In the genomic region with DNA sequence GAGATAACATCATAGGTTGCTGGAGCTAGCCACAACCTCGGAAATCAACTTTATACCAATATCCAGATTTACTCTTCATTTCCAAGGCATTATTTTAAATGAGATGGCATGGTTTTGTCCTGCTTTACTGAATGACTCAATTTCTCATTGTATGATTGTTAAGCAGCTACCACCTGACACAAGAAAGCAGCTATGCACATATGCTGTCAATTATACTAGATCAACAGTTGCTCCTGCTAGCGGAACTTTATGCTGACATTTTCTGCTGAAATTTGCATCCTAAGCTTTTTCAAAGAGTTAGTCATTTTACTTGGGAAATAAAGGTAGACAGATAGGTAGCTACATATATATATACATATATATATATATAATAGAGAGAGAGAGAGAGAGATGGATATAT, we compare ENCODE assay signal across 36 cellular contexts. TPM values are rescaled to one million over a fixed set of nuclear protein-coding genes. Genes with fewer than 3 reads are reported as not detected.
"Had no signal": no experiment of that assay in that cellular context is flagged by ENCODE, and none has a peak within 500 bp of the region (broad histone marks: within the 10 kb centered on the region; RNA-seq: fewer than 3 reads in every experiment).

No MANE protein-coding gene starts in this region.

- H3K27ac Mint-ChIP-seq: activated CD4-positive, alpha-beta memory T cell treated with anti-CD3 and anti-CD28 coated beads for 36 hours; activated CD4-positive, alpha-beta T cell treated with anti-CD3 and anti-CD28 coated beads for 36 hours; activated CD8-positive, alpha-beta memory T cell treated with anti-CD3 and anti-CD28 coated beads, Interleukin-2, amount 10 ng/mL, durations not matched to agents 7 days and 5 days; activated naive CD4-positive, alpha-beta T cell treated with anti-CD3 and anti-CD28 coated beads, Interleukin-2, amount 50 U/mL, for 24 hours; activated T-cell treated with anti-CD3 and anti-CD28 coated beads, Interleukin-2, amount 50 U/mL, for 72 hours; activated T-helper 17 cell treated with anti-CD3 and anti-CD28 coated beads, Interleukin-2, amount 50 U/mL, for 72 hours; IgD-negative memory B cell; T-helper 1 cell treated with Interleukin-12 subunit alpha and Interleukin-12 subunit beta and Interleukin-4 antibody, amounts not matched to agents 30 μg/mL and 1 μg/mL, for 36 hours; T-helper 2 cell treated with Interferon-gamma antibody and Interleukin-4, amounts not matched to agents 5 μg/mL and 100 μg/mL, for 36 hours; WTC11 had no signal

- H3K9me3 ChIP-seq: MG63, SJCRH30 had no signal

- ATAC-seq: activated CD4-positive, alpha-beta T cell treated with anti-CD3 and anti-CD28 coated beads for 36 hours; activated CD4-positive, CD25-positive, alpha-beta regulatory T cell treated with anti-CD3 and anti-CD28 coated beads, Interleukin-2, amount 50 U/mL, for 24 hours; activated CD8-positive, alpha-beta memory T cell treated with anti-CD3 and anti-CD28 coated beads, Interleukin-2, amount 10 ng/mL, durations not matched to agents 7 days and 5 days; activated T-cell treated with anti-CD3 and anti-CD28 coated beads, Interleukin-2, amount 50 U/mL, for 72 hours; activated T-helper 17 cell treated with anti-CD3 and anti-CD28 coated beads, Interleukin-2, amount 50 U/mL, for 72 hours; WTC11 had no signal

- H3K9me3 Mint-ChIP-seq: activated CD4-positive, alpha-beta memory T cell treated with anti-CD3 and anti-CD28 coated beads for 36 hours; activated naive CD4-positive, alpha-beta T cell treated with anti-CD3 and anti-CD28 coated beads, Interleukin-2, amount 50 U/mL, for 24 hours; activated T-cell treated with anti-CD3 and anti-CD28 coated beads, Interleukin-2, amount 50 U/mL, for 72 hours; activated T-helper 17 cell treated with anti-CD3 and anti-CD28 coated beads, Interleukin-2, amount 50 U/mL, for 72 hours; IgD-negative memory B cell; T-helper 1 cell treated with Interleukin-12 subunit alpha and Interleukin-12 subunit beta and Interleukin-4 antibody, amounts not matched to agents 30 μg/mL and 1 μg/mL, for 36 hours; T-helper 2 cell treated with Interferon-gamma antibody and Interleukin-4, amounts not matched to agents 5 μg/mL and 100 μg/mL, for 36 hours; WTC11 had no signal

- H3K4me1 Mint-ChIP-seq: activated T-helper 17 cell treated with anti-CD3 and anti-CD28 coated beads, Interleukin-2, amount 50 U/mL, for 72 hours had no signal

- DNase-seq: activated CD4-positive, alpha-beta memory T cell treated with anti-CD3 and anti-CD28 coated beads for 36 hours; activated CD4-positive, alpha-beta T cell treated with anti-CD3 and anti-CD28 coated beads for 36 hours; activated CD4-positive, alpha-beta T cell treated with anti-CD3 and anti-CD28 coated beads, Interleukin-2, amount 50 U/mL, for 1 hour; activated CD8-positive, alpha-beta memory T cell treated with anti-CD3 and anti-CD28 coated beads for 24 hours; activated CD8-positive, alpha-beta memory T cell treated with anti-CD3 and anti-CD28 coated beads, Interleukin-2, amount 10 ng/mL, durations not matched to agents 7 days and 5 days; activated CD8-positive, alpha-beta memory T cell treated with anti-CD3 and anti-CD28 coated beads, Interleukin-2, amount 50 U/mL, for 48 hours; activated effector memory CD4-positive, alpha-beta T cell treated with anti-CD3 and anti-CD28 coated beads, Interleukin-2, amount 50 U/mL, for 16 hours; activated naive CD4-positive, alpha-beta T cell; activated T-cell treated with anti-CD3 and anti-CD28 coated beads, Interleukin-2, amount 50 U/mL, for 1 hour; activated T-cell treated with anti-CD3 and anti-CD28 coated beads, Interleukin-2, amount 50 U/mL, for 72 hours; aorta; brain microvascular endothelial cell; Kasumi-1; KBM-7; MG63; NCI-H1048; NCI-H1105 treated with DMSO at 0.1 percent for 48 hours; NCI-H1436; NCI-H1694; NCI-H1930; NCI-H2081 treated with DMSO at 0.1 percent for 48 hours; NCI-H226; NCI-H446 treated with DMSO at 0.1 percent for 48 hours; NCI-H524; NCI-H69; NCI-H82; SHP77; SJCRH30 had no signal

- H3K27me3 ChIP-seq: brain microvascular endothelial cell, MG63, SJCRH30 had no signal

- H3K4me3 ChIP-seq: MG63, SJCRH30, SK-N-MC had no signal

- H3K4me3 Mint-ChIP-seq: activated CD4-positive, alpha-beta memory T cell treated with anti-CD3 and anti-CD28 coated beads for 36 hours; activated CD4-positive, alpha-beta T cell treated with anti-CD3 and anti-CD28 coated beads for 36 hours; activated CD8-positive, alpha-beta memory T cell treated with anti-CD3 and anti-CD28 coated beads, Interleukin-2, amount 10 ng/mL, durations not matched to agents 7 days and 5 days; activated naive CD4-positive, alpha-beta T cell treated with anti-CD3 and anti-CD28 coated beads, Interleukin-2, amount 50 U/mL, for 24 hours; activated T-cell treated with anti-CD3 and anti-CD28 coated beads, Interleukin-2, amount 50 U/mL, for 72 hours; activated T-helper 17 cell treated with anti-CD3 and anti-CD28 coated beads, Interleukin-2, amount 50 U/mL, for 72 hours; IgD-negative memory B cell; T-helper 1 cell treated with Interleukin-12 subunit alpha and Interleukin-12 subunit beta and Interleukin-4 antibody, amounts not matched to agents 30 μg/mL and 1 μg/mL, for 36 hours; T-helper 2 cell treated with Interferon-gamma antibody and Interleukin-4, amounts not matched to agents 5 μg/mL and 100 μg/mL, for 36 hours; WTC11 had no signal

- H3K36me3 Mint-ChIP-seq: activated naive CD4-positive, alpha-beta T cell treated with anti-CD3 and anti-CD28 coated beads, Interleukin-2, amount 50 U/mL, for 24 hours; WTC11 had no signal

- H3K27me3 Mint-ChIP-seq: activated T-helper 17 cell treated with anti-CD3 and anti-CD28 coated beads, Interleukin-2, amount 50 U/mL, for 72 hours had no signal

- H3K36me3 ChIP-seq: brain microvascular endothelial cell, MG63, SJCRH30 had no signal

- H3K27ac ChIP-seq: brain microvascular endothelial cell, SJCRH30, SK-N-MC had no signal

RNA-seq across cellular contexts. Expression of gene CH25H, which starts 8.9 kb away (rescaled TPM):
- total RNA-seq: activated CD4-positive, alpha-beta T cell treated with anti-CD3 and anti-CD28 coated beads for 36 hours; activated CD8-positive, alpha-beta memory T cell treated with anti-CD3 and anti-CD28 coated beads, Interleukin-2, amount 10 ng/mL, durations not matched to agents 7 days and 5 days; activated T-helper 17 cell treated with anti-CD3 and anti-CD28 coated beads, Interleukin-2, amount 50 U/mL, for 72 hours; WTC11 had no signal
- polyA plus RNA-seq: IgD-negative memory B cell had no signal
